In genomic region chr19:54266133-54266532, GRCh38 we compare ENCODE assay signal across 8 cellular contexts. TPM values are rescaled to one million over a fixed set of nuclear protein-coding genes. Genes with fewer than 3 reads are reported as not detected.
DNase-seq lines count a peak whose midpoint lies in the region; ATAC-seq and TF ChIP-seq lines count a peak whose summit lies in the region.

No MANE protein-coding gene starts in this region.

- H3K56ac ChIP-seq in IMR-90 (ENCODE audit: extremely low read depth, insufficient read depth, low read length): no peak overlapping the region

- H3K18ac ChIP-seq in IMR-90 (ENCODE audit: low read depth, low read length): no peak overlapping the region

- no peaks in the 10 kb centered on the region for H3K36me3 ChIP-seq in IMR-90 (ENCODE audit: control insufficient read depth, insufficient read depth, low read length)

- H3K23ac ChIP-seq in IMR-90 (ENCODE audit: low read depth, low read length): no peak overlapping the region

- H3K36me3 Mint-ChIP-seq in activated naive CD4-positive, alpha-beta T cell treated with anti-CD3 and anti-CD28 coated beads for 36 hours (ENCODE audit: low read depth): no peaks in the 10 kb centered on the region

- no peaks in the 10 kb centered on the region for H3K9me3 Mint-ChIP-seq in activated naive CD4-positive, alpha-beta T cell treated with anti-CD3 and anti-CD28 coated beads for 36 hours

- H3K27ac Mint-ChIP-seq in activated naive CD4-positive, alpha-beta T cell treated with anti-CD3 and anti-CD28 coated beads for 36 hours: no peak overlapping the region

- no peak overlapping the region for H2AFZ ChIP-seq in IMR-90 (replicated peaks; ENCODE audit: low read length, poor library complexity)

- H4K5ac ChIP-seq in IMR-90 (ENCODE audit: low read depth, low read length): no peak overlapping the region

- dilution Hi-C loops in IMR-90 (cut with HindIII; ENCODE audit: low sequenced_read_pairs, unreplicated experiment): no loop called here

- no peaks in the 10 kb centered on the region for H3K4me1 Mint-ChIP-seq in activated naive CD4-positive, alpha-beta T cell treated with anti-CD3 and anti-CD28 coated beads for 36 hours (ENCODE audit: low read depth)

- H3K79me1 ChIP-seq in IMR-90 (ENCODE audit: low read depth in 1 of 2, low read length in 2 of 2): no peaks in the 10 kb centered on the region

- no peak overlapping the region for H3K4me2 ChIP-seq in IMR-90 (ENCODE audit: low read depth, low read length)

- no peak overlapping the region for H3K4me3 Mint-ChIP-seq in activated naive CD4-positive, alpha-beta T cell treated with anti-CD3 and anti-CD28 coated beads for 36 hours

- H3K4ac ChIP-seq in IMR-90 (ENCODE audit: low read depth, low read length): no peak overlapping the region

- in situ Hi-C loops in IMR-90 (cut with MboI; ENCODE audit: low sequenced_read_pairs): no loop called here

- no peak overlapping the region for H2BK120ac ChIP-seq in IMR-90 (ENCODE audit: low read depth, low read length)

- H3K27me3 Mint-ChIP-seq in activated naive CD4-positive, alpha-beta T cell treated with anti-CD3 and anti-CD28 coated beads for 36 hours (ENCODE audit: low read depth): peaks cover 6% of the 10 kb centered on the region

- no peaks in the 10 kb centered on the region for H3K4me1 ChIP-seq in IMR-90 (ENCODE audit: control insufficient read depth, insufficient read depth, low read length)

- H2BK5ac ChIP-seq in IMR-90 (ENCODE audit: low read depth, low read length, poor library complexity, severe bottlenecking): no peak overlapping the region

- H2BK15ac ChIP-seq in IMR-90 (ENCODE audit: low read depth, low read length): no peak overlapping the region

- TF ChIP-seq CTCF in IMR-90 (conservative IDR thresholded peaks at IDR 0.05; ENCODE audit: low read depth, low read length): peak; percentile 50

- intact Hi-C loops in IMR-90 (cut with micrococcal nuclease) (no loop called here), cardiac septum (cut with DNase I) (no loop called here)
- intact Hi-C loops in activated naive CD4-positive, alpha-beta T cell treated with anti-CD3 and anti-CD28 coated beads for 36 hours (cut with micrococcal nuclease): loop anchor here (1.0 kb wide), 1 partner anchor 98 kb away; no protein-coding TSS in a partner anchor

- H3K9me3 ChIP-seq in IMR-90 (ENCODE audit: control insufficient read depth, insufficient read depth, low read length): no peaks in the 10 kb centered on the region

- no peaks in the 10 kb centered on the region for H3K9me1 ChIP-seq in IMR-90 (ENCODE audit: insufficient read depth, low read length)

- H2AK5ac ChIP-seq in IMR-90 (ENCODE audit: low read depth, low read length): no peak overlapping the region

- DNase-seq in D341Med (ENCODE audit: low spot score) (peak; percentile 67), IMR-90 (peak; percentile 59), SK-N-DZ (ENCODE audit: low spot score) (peak; percentile 52), cardiac septum (ENCODE audit: low spot score) (peak; percentile 81), retina (peak; percentile 52)
- peak; percentile 89 for DNase-seq in activated naive CD4-positive, alpha-beta T cell treated with anti-CD3 and anti-CD28 coated beads for 36 hours

- H4K8ac ChIP-seq in IMR-90 (ENCODE audit: low read depth in 2 of 2, low read length in 2 of 2): no peak overlapping the region

- H3K4me3 ChIP-seq in IMR-90 (ENCODE audit: insufficient read depth, low read depth, low read length): no peak overlapping the region

- BruUV-seq in IMR-90 (replicated peaks; lab: Mats Ljungman, UMichigan): no TSS peak

- H4K91ac ChIP-seq in IMR-90 (ENCODE audit: insufficient read depth, low read depth, low read length): no peak overlapping the region

- no peak for TF ChIP-seq POLR2A in IMR-90 (IDR thresholded peaks at IDR 0.05; ENCODE audit: low read depth, low read length)

- no peak overlapping the region for H3K9ac ChIP-seq in IMR-90 (ENCODE audit: low read depth, low read length)

- H2AK9ac ChIP-seq in IMR-90 (replicated peaks; ENCODE audit: low read depth, low read length, poor library complexity): no peak overlapping the region

- CTCF ChIA-PET in IMR-90 (lab: Yijun Ruan, JAX): interaction anchor here (0.6 to 0.9 kb wide), 2 partner anchors 76 to 1565 kb away, joined by 3 read pairs; partner anchors contain the start of gene MBOAT7
- CTCF ChIA-PET in activated naive CD4-positive, alpha-beta T cell treated with anti-CD3 and anti-CD28 coated beads for 36 hours (lab: Charles Lee): interaction anchor here (0.6 to 2.2 kb wide), 16 partner anchors 12 to 356 kb away, joined by 3 to 13 read pairs (median 4); partner anchors contain the start of gene MBOAT7

- WGBS in IMR-90 (ENCODE audit: extremely low coverage in 2 of 2, insufficient read length in 1 of 2), 2 experiments: no CpG with 5 or more reads among the region's 6 CpGs

- H3K27ac ChIP-seq in IMR-90 (ENCODE audit: insufficient read depth, low read length): no peak overlapping the region

- peak; percentile 27; the same call in 1 of the 2 replicates for TF ChIP-seq RAD21 in IMR-90 (IDR thresholded peaks at IDR 0.05; ENCODE audit: low read length)

- H2BK20ac ChIP-seq in IMR-90 (ENCODE audit: low read depth, low read length): no peak overlapping the region

- H3K14ac ChIP-seq in IMR-90 (replicated peaks; ENCODE audit: low read depth, low read length): no peak overlapping the region

- ATAC-seq in IMR-90 (ENCODE audit: low read depth) (peak; percentile 80), HG03135 (IDR thresholded peaks at IDR 0.05; ENCODE audit: unreplicated experiment) (no peak), HG03280 (IDR thresholded peaks at IDR 0.05; ENCODE audit: unreplicated experiment) (no peak)

- H3K27me3 ChIP-seq in IMR-90 (ENCODE audit: control insufficient read depth, insufficient read depth, low read length): no peaks in the 10 kb centered on the region

- no peaks in the 10 kb centered on the region for H4K20me1 ChIP-seq in IMR-90 (ENCODE audit: insufficient read depth, low read length)

- POLR2A ChIA-PET in IMR-90 (lab: Charles Lee; ENCODE audit: unreplicated experiment): no interaction called here

TF ChIP-seq in IMR-90, 13 proteins besides CTCF, POLR2A, EP300 and RAD21:
- no peak for TF ChIP-seq MXI1 (IDR thresholded peaks at IDR 0.05; ENCODE audit: borderline replicate concordance, low read depth, low read length)
- TF ChIP-seq SMC3 (IDR thresholded peaks at IDR 0.05; ENCODE audit: low read depth, low read length): peak; percentile 22; the same call in 1 of the 2 replicates
- no peak for TF ChIP-seq MAFK (IDR thresholded peaks at IDR 0.05; ENCODE audit: low read depth, low read length)
- no peak for TF ChIP-seq BHLHE40 (IDR thresholded peaks at IDR 0.05; ENCODE audit: low read depth, low read length)
- no peak for TF ChIP-seq RFX5 (IDR thresholded peaks at IDR 0.05; ENCODE audit: low read depth, low read length)
- TF ChIP-seq MAZ (IDR thresholded peaks at IDR 0.05; ENCODE audit: borderline replicate concordance, low read depth, low read length): no peak

RNA-seq across cellular contexts. Expression of gene LILRB5, which starts 9.1 kb away (rescaled TPM):
- not detected in 2 replicates for total RNA-seq in IMR-90 (2012; rRNA removed)
- not detected in 2 replicates for polyA plus RNA-seq in IMR-90 (2012; rRNA removed)
- polyA plus RNA-seq in IMR-90 (2012; cell fraction: cytosol; rRNA removed): not detected in 2 replicates
- polyA plus RNA-seq in IMR-90 (2012; cell fraction: nucleus; rRNA removed; ENCODE audit: low replicate concordance): not detected in 2 replicates
- not detected in 2 replicates for polyA plus RNA-seq in SK-N-DZ (2014; cell fraction: cytosol; rRNA removed)
- polyA plus RNA-seq in SK-N-DZ (2014; cell fraction: nucleus; rRNA removed): not detected in 2 replicates
- total RNA-seq in activated naive CD4-positive, alpha-beta T cell treated with anti-CD3 and anti-CD28 coated beads for 36 hours: not detected
- 4.4 TPM for total RNA-seq in cardiac septum

RNA-seq across cellular contexts. Expression of gene LILRB2, which starts 14.8 kb away (rescaled TPM):
- total RNA-seq in IMR-90 (2012; rRNA removed) (not detected in 2 replicates), cardiac septum (2.8 TPM)
- not detected in 2 replicates for polyA plus RNA-seq in IMR-90 (2012; rRNA removed)
- not detected in 2 replicates for polyA plus RNA-seq in IMR-90 (2012; cell fraction: cytosol; rRNA removed)
- not detected in 2 replicates for polyA plus RNA-seq in IMR-90 (2012; cell fraction: nucleus; rRNA removed; ENCODE audit: low replicate concordance)
- not detected in 2 replicates for polyA plus RNA-seq in SK-N-DZ (2014; cell fraction: cytosol; rRNA removed)
- not detected in 2 replicates for polyA plus RNA-seq in SK-N-DZ (2014; cell fraction: nucleus; rRNA removed)
- not detected for total RNA-seq in activated naive CD4-positive, alpha-beta T cell treated with anti-CD3 and anti-CD28 coated beads for 36 hours

RNA-seq across cellular contexts. Expression of gene LILRA6, which starts 23.5 kb away (rescaled TPM):
- total RNA-seq in IMR-90 (2012; rRNA removed): not detected in 2 replicates
- not detected in 2 replicates for polyA plus RNA-seq in IMR-90 (2012; rRNA removed)
- polyA plus RNA-seq in IMR-90 (2012; cell fraction: cytosol; rRNA removed): not detected in 2 replicates
- polyA plus RNA-seq in IMR-90 (2012; cell fraction: nucleus; rRNA removed; ENCODE audit: low replicate concordance): not detected in 2 replicates
- polyA plus RNA-seq in SK-N-DZ (2014; cell fraction: cytosol; rRNA removed): not detected in 2 replicates
- polyA plus RNA-seq in SK-N-DZ (2014; cell fraction: nucleus; rRNA removed): not detected in 2 replicates
- total RNA-seq in activated naive CD4-positive, alpha-beta T cell treated with anti-CD3 and anti-CD28 coated beads for 36 hours: not detected
- 2.7 TPM for total RNA-seq in cardiac septum

RNA-seq across cellular contexts. Expression of gene LILRB3, which starts 43.3 kb away (rescaled TPM):
- total RNA-seq in IMR-90 (2012; rRNA removed) (not detected in 2 replicates), cardiac septum (2.7 TPM)
- not detected in 2 replicates for polyA plus RNA-seq in IMR-90 (2012; rRNA removed)
- polyA plus RNA-seq in IMR-90 (2012; cell fraction: cytosol; rRNA removed): not detected in 2 replicates
- not detected in 2 replicates for polyA plus RNA-seq in IMR-90 (2012; cell fraction: nucleus; rRNA removed; ENCODE audit: low replicate concordance)
- not detected in 2 replicates for polyA plus RNA-seq in SK-N-DZ (2014; cell fraction: cytosol; rRNA removed)
- not detected in 2 replicates for polyA plus RNA-seq in SK-N-DZ (2014; cell fraction: nucleus; rRNA removed)
- not detected for total RNA-seq in activated naive CD4-positive, alpha-beta T cell treated with anti-CD3 and anti-CD28 coated beads for 36 hours

RNA-seq across cellular contexts. Expression of gene LILRA5, which starts 46.8 kb away (rescaled TPM):
- total RNA-seq in IMR-90 (2012; rRNA removed) (not detected in 2 replicates), cardiac septum (2.1 TPM)
- not detected in 2 replicates for polyA plus RNA-seq in IMR-90 (2012; rRNA removed)
- not detected in 2 replicates for polyA plus RNA-seq in IMR-90 (2012; cell fraction: cytosol; rRNA removed)
- polyA plus RNA-seq in IMR-90 (2012; cell fraction: nucleus; rRNA removed; ENCODE audit: low replicate concordance): not detected in 2 replicates
- polyA plus RNA-seq in SK-N-DZ (2014; cell fraction: cytosol; rRNA removed): not detected in 2 replicates
- polyA plus RNA-seq in SK-N-DZ (2014; cell fraction: nucleus; rRNA removed): not detected in 2 replicates
- not detected for total RNA-seq in activated naive CD4-positive, alpha-beta T cell treated with anti-CD3 and anti-CD28 coated beads for 36 hours
